8 cellular contexts compared by ENCODE assay signal in genomic region chr2:74198461-74199274, GRCh38. TPM values are rescaled to one million over a fixed set of nuclear protein-coding genes. Genes with fewer than 3 reads are reported as not detected.
DNase-seq lines count a peak whose midpoint lies in the region; ATAC-seq and TF ChIP-seq lines count a peak whose summit lies in the region.

Gene MTHFD2, plus strand, starts transcription at chr2:74198615. Its CDS starts 27 bp downstream, at chr2:74198642.

- peak within 1 kb of the TSS; percentile 99 for H3K27ac Mint-ChIP-seq in T-helper 1 cell treated with Interleukin-12 subunit alpha and Interleukin-12 subunit beta and Interleukin-4 antibody, amounts not matched to agents 30 μg/mL and 1 μg/mL, for 36 hours

- no peaks in the 10 kb centered on the region for H3K9me3 ChIP-seq in uterus

- peaks cover 0 to 7% of the 10 kb centered on the region in 2 donors for H3K4me1 ChIP-seq in uterus

- peak within 1 kb of the TSS; percentile 58 to 64 for H3K4me3 ChIP-seq in uterus

- ATAC-seq in HG02885 (IDR thresholded peaks at IDR 0.05; ENCODE audit: poor library complexity, unreplicated experiment) (peak; percentile 89), left ventricle myocardium superior (peak; percentile 97)

- H3K27me3 Mint-ChIP-seq in T-helper 1 cell treated with Interleukin-12 subunit alpha and Interleukin-12 subunit beta and Interleukin-4 antibody, amounts not matched to agents 30 μg/mL and 1 μg/mL, for 36 hours (ENCODE audit: low read depth), result no peaks in the 10 kb centered on the region

- H3K27ac ChIP-seq in uterus, result peak within 1 kb of the TSS; percentile 88 to 91

- TF ChIP-seq POLR2A in GM15510 (IDR thresholded peaks at IDR 0.05; ENCODE audit: borderline replicate concordance, extremely low read depth, insufficient read length) (peak; percentile 99), uterus (IDR thresholded peaks at IDR 0.05) (peak; percentile 29 to 59)

- no peaks in the 10 kb centered on the region for H3K27me3 ChIP-seq in uterus

- peak; percentile 63 to 88 (median 77) for TF ChIP-seq CTCF in uterus (IDR thresholded peaks at IDR 0.05)

- peaks cover 19% of the 10 kb centered on the region for H3K36me3 Mint-ChIP-seq in T-helper 1 cell treated with Interleukin-12 subunit alpha and Interleukin-12 subunit beta and Interleukin-4 antibody, amounts not matched to agents 30 μg/mL and 1 μg/mL, for 36 hours (ENCODE audit: low read depth)

- DNase-seq in NCI-H1694 (lab: John Stamatoyannopoulos, UW), result peak; percentile 96
- DNase-seq in amniotic stem cell (lab: John Stamatoyannopoulos, UW), result peak; percentile 89
- DNase-seq in left ventricle myocardium superior, result peak; percentile 95
- DNase-seq in pulmonary artery endothelial cell (ENCODE audit: low read depth, low spot score), result peak; percentile 90
- peak; percentile 86 to 88 for DNase-seq in uterus

- no peaks in the 10 kb centered on the region for H3K36me3 ChIP-seq in uterus

- intact Hi-C loops in left ventricle myocardium superior (cut with micrococcal nuclease), result no loop called here
- intact Hi-C loops in uterus (cut with DNase I; ENCODE audit: low total_unique reads), result no loop called here

- H3K9me3 Mint-ChIP-seq in T-helper 1 cell treated with Interleukin-12 subunit alpha and Interleukin-12 subunit beta and Interleukin-4 antibody, amounts not matched to agents 30 μg/mL and 1 μg/mL, for 36 hours, result no peaks in the 10 kb centered on the region

- H3K4me1 Mint-ChIP-seq in T-helper 1 cell treated with Interleukin-12 subunit alpha and Interleukin-12 subunit beta and Interleukin-4 antibody, amounts not matched to agents 30 μg/mL and 1 μg/mL, for 36 hours (ENCODE audit: low read depth), result peaks cover 43% of the 10 kb centered on the region

- H3K4me3 Mint-ChIP-seq in T-helper 1 cell treated with Interleukin-12 subunit alpha and Interleukin-12 subunit beta and Interleukin-4 antibody, amounts not matched to agents 30 μg/mL and 1 μg/mL, for 36 hours, result peak within 1 kb of the TSS; percentile 99

RNA-seq across cellular contexts. Expression of gene MTHFD2, which starts in this region (rescaled TPM):
- total RNA-seq in left ventricle myocardium superior (20.0 TPM), pulmonary artery endothelial cell (166 and 191 TPM in 2 replicates), uterus (10 to 100 TPM; 32.0 to 55.5 (median 42.3) TPM)

Comparison
In these comparisons a context has a peak if more than half of its experiments do, and no peak if none do; other contexts are left out.
1. Peak in every context shown above with its lines: DNase-seq, ATAC-seq, H3K4me3 ChIP-seq and H3K27ac ChIP-seq.